24 cellular contexts compared by ENCODE assay signal in genomic region chr6:70421509-70421908, GRCh38. TPM values are rescaled to one million over a fixed set of nuclear protein-coding genes. Genes with fewer than 3 reads are reported as not detected.
DNase-seq lines count a peak whose midpoint lies in the region; ATAC-seq and TF ChIP-seq lines count a peak whose summit lies in the region.
"Had no signal": no experiment of that assay in that cellular context is flagged by ENCODE, and none has a peak within 500 bp of the region (broad histone marks: within the 10 kb centered on the region; RNA-seq: fewer than 3 reads in every experiment).

No MANE protein-coding gene starts in this region.

- no peaks in the 10 kb centered on the region for H3F3A ChIP-seq in neural progenitor cell (ENCODE audit: low read depth)

- intact Hi-C loops in Right ventricle myocardium superior (cut with DNase I) = no loop called here
- intact Hi-C loops in left cardiac atrium (cut with DNase I) = no loop called here
- intact Hi-C loops in gastrocnemius medialis (cut with DNase I; ENCODE audit: low total_unique reads) = no loop called here

- no peak overlapping the region for H3K18ac ChIP-seq in trophoblast cell (ENCODE audit: low read length)

- H3K27me3 ChIP-seq in neural progenitor cell (no peaks in the 10 kb centered on the region), trophoblast cell (ENCODE audit: insufficient read depth, low read length) (no peaks in the 10 kb centered on the region), gastrocnemius medialis (no peaks in the 10 kb centered on the region)
- H3K27me3 ChIP-seq: MG63 had no signal

- H3K36me3 Mint-ChIP-seq in brain = peaks cover 44% of the 10 kb centered on the region
- peaks cover 30% of the 10 kb centered on the region for H3K36me3 Mint-ChIP-seq in neural progenitor cell

- no peak overlapping the region for H2AK5ac ChIP-seq in trophoblast cell (ENCODE audit: low read length)

- H3K4me1 Mint-ChIP-seq in brain = peaks cover 2% of the 10 kb centered on the region
- no peaks in the 10 kb centered on the region for H3K4me1 Mint-ChIP-seq in neural progenitor cell

- H2BK12ac ChIP-seq in trophoblast cell (ENCODE audit: low read length) = no peak overlapping the region

- no peak overlapping the region for H4K91ac ChIP-seq in trophoblast cell (ENCODE audit: low read depth, low read length)

- H2BK5ac ChIP-seq in trophoblast cell (ENCODE audit: low read depth, low read length, poor library complexity) = no peak overlapping the region

- H3K36me3 ChIP-seq in neural progenitor cell (peaks cover 4% of the 10 kb centered on the region), trophoblast cell (ENCODE audit: control insufficient read depth in 1 of 2, insufficient read depth in 2 of 2, low read length in 2 of 2) (peaks cover 0 to 3% of the 10 kb centered on the region in 2 experiments), gastrocnemius medialis (peaks cover 0 to 10% of the 10 kb centered on the region in 2 donors)
- H3K36me3 ChIP-seq: MG63 had no signal

- no peak overlapping the region for H2BK120ac ChIP-seq in trophoblast cell (ENCODE audit: insufficient read depth, low read length, poor library complexity)

- H3K9ac ChIP-seq in neural progenitor cell = no peak overlapping the region
- H3K9ac ChIP-seq in trophoblast cell (ENCODE audit: low read length) = no peak overlapping the region
- H3K9ac ChIP-seq: GM23248 had no signal

- H2AFZ ChIP-seq in neural progenitor cell (replicated peaks) = no peak overlapping the region
- no peak overlapping the region for H2AFZ ChIP-seq in trophoblast cell (ENCODE audit: insufficient read depth, low read length, poor library complexity)
- H2AFZ ChIP-seq: GM23248, PC-9 had no signal

- no peak for TF ChIP-seq POLR2A in gastrocnemius medialis (IDR thresholded peaks at IDR 0.05)

- no peaks in the 10 kb centered on the region for H3K9me3 ChIP-seq in neural progenitor cell (ENCODE audit: low read depth)
- no peaks in the 10 kb centered on the region for H3K9me3 ChIP-seq in trophoblast cell (ENCODE audit: insufficient read depth, low read depth, low read length)
- H3K9me3 ChIP-seq in gastrocnemius medialis = no peaks in the 10 kb centered on the region
- H3K9me3 ChIP-seq: MG63 had no signal

- in situ Hi-C loops in gastrocnemius medialis (cut with MboI; ENCODE audit: low sequenced_read_pairs in 4 of 4) = no loop called here

- H3K23ac ChIP-seq in trophoblast cell (ENCODE audit: low read length) = no peak overlapping the region

- no peak overlapping the region for H4K12ac ChIP-seq in trophoblast cell (ENCODE audit: low read depth, low read length)

- TF ChIP-seq CTCF in brain (conservative IDR thresholded peaks at IDR 0.05) = no peak
- TF ChIP-seq CTCF in neural progenitor cell (IDR thresholded peaks at IDR 0.05) = no peak
- TF ChIP-seq CTCF in gastrocnemius medialis (IDR thresholded peaks at IDR 0.05 in 4 of 5, conservative IDR thresholded peaks at IDR 0.05 in 1 of 5) = no peak

- DNase-seq in Right ventricle myocardium superior (no peak), left cardiac atrium (no peak), neural progenitor cell (ENCODE audit: low spot score) (no peak), trophoblast cell (no peak), gastrocnemius medialis (no peak)
- DNase-seq: GM23248, H7, IMR-90, KG1, MG63, NCI-H1105 treated with DMSO at 0.1 percent for 48 hours, NCI-H146, NCI-H1930, NCI-H2107, NCI-H446, NCI-H524 treated with DMSO at 0.1 percent for 48 hours, NCI-H774, PC-9, RPMI8226, SHP77 treated with DMSO at 0.1 percent for 48 hours had no signal

- H3K79me2 ChIP-seq in neural progenitor cell (ENCODE audit: low read depth) (peaks cover 93% of the 10 kb centered on the region), trophoblast cell (ENCODE audit: control insufficient read depth, insufficient read depth, low read length, poor library complexity) (no peaks in the 10 kb centered on the region)

- H4K20me1 ChIP-seq in neural progenitor cell (ENCODE audit: low read depth) = peaks cover 8% of the 10 kb centered on the region

- H3K27me3 Mint-ChIP-seq in brain (no peaks in the 10 kb centered on the region), neural progenitor cell (ENCODE audit: insufficient read depth, low read depth) (peaks cover under 1% of the 10 kb centered on the region)

- H3K4me2 ChIP-seq in neural progenitor cell (peak overlapping the region; percentile 16), trophoblast cell (ENCODE audit: low read length) (no peak overlapping the region)
- H3K4me2 ChIP-seq: PC-9 had no signal

- H3K4me3 ChIP-seq in neural progenitor cell = no peak overlapping the region
- H3K4me3 ChIP-seq in trophoblast cell (ENCODE audit: low read depth, low read length) = no peak overlapping the region
- no peak overlapping the region for H3K4me3 ChIP-seq in gastrocnemius medialis
- H3K4me3 ChIP-seq: GM23248, MG63, PC-9, SK-N-MC had no signal

- ATAC-seq in Right ventricle myocardium superior (ENCODE audit: poor library complexity) = peak; percentile 34
- no peak for ATAC-seq in left cardiac atrium
- ATAC-seq in HG02870 (IDR thresholded peaks at IDR 0.05; ENCODE audit: unreplicated experiment) = peak; percentile 39
- no peak for ATAC-seq in gastrocnemius medialis
- ATAC-seq in GM21723 (IDR thresholded peaks at IDR 0.05; ENCODE audit: unreplicated experiment) = no peak

- H3K4me1 ChIP-seq in neural progenitor cell (peaks cover 13% of the 10 kb centered on the region), trophoblast cell (ENCODE audit: control insufficient read depth in 1 of 2, insufficient read depth in 2 of 2, low read length in 2 of 2) (no peaks in the 10 kb centered on the region), gastrocnemius medialis (peaks cover 0 to 5% of the 10 kb centered on the region in 2 donors)

- H3K79me1 ChIP-seq in trophoblast cell (ENCODE audit: low read length) = no peaks in the 10 kb centered on the region

- peak overlapping the region in 1 of 5 experiments; percentile 19 for H3K4me3 Mint-ChIP-seq in brain
- H3K4me3 Mint-ChIP-seq in neural progenitor cell = no peak overlapping the region

- H3K27ac ChIP-seq in neural progenitor cell (peak overlapping the region; percentile 14), trophoblast cell (ENCODE audit: low read depth, low read length) (no peak overlapping the region), gastrocnemius medialis (no peak overlapping the region)
- H3K27ac ChIP-seq: GM23248, PC-9, SK-N-MC had no signal

- no peak overlapping the region for H4K8ac ChIP-seq in trophoblast cell (ENCODE audit: low read depth, low read length)

- H3K4ac ChIP-seq in trophoblast cell (ENCODE audit: low read depth, low read length) = no peak overlapping the region

- no peaks in the 10 kb centered on the region for H3K9me3 Mint-ChIP-seq in brain
- H3K9me3 Mint-ChIP-seq in neural progenitor cell = no peaks in the 10 kb centered on the region

- WGBS in trophoblast cell (ENCODE audit: extremely low coverage, insufficient coverage, insufficient read length) = no CpG with 5 or more reads among the region's 2 CpGs

- H3K27ac Mint-ChIP-seq in brain = peak overlapping the region in 3 of 5 experiments; percentile 12 to 67 (median 38)
- no peak overlapping the region for H3K27ac Mint-ChIP-seq in neural progenitor cell

- H3K14ac ChIP-seq in trophoblast cell (ENCODE audit: low read length) = no peak overlapping the region

RNA-seq across cellular contexts. Expression of gene FAM135A, which starts 8.2 kb away (rescaled TPM):
- 14.3 TPM for total RNA-seq in Right ventricle myocardium superior
- total RNA-seq in left cardiac atrium = 10 to 100 TPM; 13.1 to 15.4 TPM
- polyA plus RNA-seq in brain (ENCODE audit: insufficient read depth, low read depth, low replicate concordance) = 3.8 TPM
- 68.8 and 85.3 TPM in 2 replicates for total RNA-seq in neural progenitor cell (ENCODE audit: low replicate concordance)
- 24.8 and 24.9 TPM in 2 replicates for polyA plus RNA-seq in trophoblast cell (2013)
- total RNA-seq in gastrocnemius medialis = 10 to 100 TPM in 3 of 4 donors, 1 to 10 TPM in 1; 9.3 to 18.4 (median 12.9) TPM

Comparison
In these comparisons a context has a peak if more than half of its experiments do, and no peak if none do; other contexts are left out.
1. ATAC-seq: peak in Right ventricle myocardium superior (single experiment) and HG02870 (single experiment); none in left cardiac atrium (0 of 2), gastrocnemius medialis (0 of 2) and GM21723 (single experiment).